In genomic region chr17:51997723-51998122, GRCh38 we compare ENCODE assay signal across 16 cellular contexts.
"Had no signal": no experiment of that assay in that cellular context is flagged by ENCODE, and none has a peak within 500 bp of the region (broad histone marks: within the 10 kb centered on the region; RNA-seq: fewer than 3 reads in every experiment).

No MANE protein-coding gene starts in this region.

- ATAC-seq: activated naive CD4-positive, alpha-beta T cell treated with anti-CD3 and anti-CD28 coated beads, Interleukin-2, amount 50 U/mL, for 72 hours; activated T-helper 17 cell treated with anti-CD3 and anti-CD28 coated beads, Interleukin-2, amount 50 U/mL, for 72 hours; heart left ventricle; left cardiac atrium; natural killer cell; WTC11 had no signal

- DNase-seq: activated T-cell treated with anti-CD3 and anti-CD28 coated beads, Interleukin-2, amount 50 U/mL, for 24 hours; aorta; heart left ventricle; islet precursor cell; left cardiac atrium; midbrain; natural killer cell; retina; spleen; stimulated activated CD4-positive, alpha-beta T cell treated with anti-CD3 and anti-CD28 coated beads, Interleukin-4, amount 100 ng/mL, for 1 hour; stimulated activated naive CD4-positive, alpha-beta T cell; testis; trophoblast cell had no signal
